In the genomic region with DNA sequence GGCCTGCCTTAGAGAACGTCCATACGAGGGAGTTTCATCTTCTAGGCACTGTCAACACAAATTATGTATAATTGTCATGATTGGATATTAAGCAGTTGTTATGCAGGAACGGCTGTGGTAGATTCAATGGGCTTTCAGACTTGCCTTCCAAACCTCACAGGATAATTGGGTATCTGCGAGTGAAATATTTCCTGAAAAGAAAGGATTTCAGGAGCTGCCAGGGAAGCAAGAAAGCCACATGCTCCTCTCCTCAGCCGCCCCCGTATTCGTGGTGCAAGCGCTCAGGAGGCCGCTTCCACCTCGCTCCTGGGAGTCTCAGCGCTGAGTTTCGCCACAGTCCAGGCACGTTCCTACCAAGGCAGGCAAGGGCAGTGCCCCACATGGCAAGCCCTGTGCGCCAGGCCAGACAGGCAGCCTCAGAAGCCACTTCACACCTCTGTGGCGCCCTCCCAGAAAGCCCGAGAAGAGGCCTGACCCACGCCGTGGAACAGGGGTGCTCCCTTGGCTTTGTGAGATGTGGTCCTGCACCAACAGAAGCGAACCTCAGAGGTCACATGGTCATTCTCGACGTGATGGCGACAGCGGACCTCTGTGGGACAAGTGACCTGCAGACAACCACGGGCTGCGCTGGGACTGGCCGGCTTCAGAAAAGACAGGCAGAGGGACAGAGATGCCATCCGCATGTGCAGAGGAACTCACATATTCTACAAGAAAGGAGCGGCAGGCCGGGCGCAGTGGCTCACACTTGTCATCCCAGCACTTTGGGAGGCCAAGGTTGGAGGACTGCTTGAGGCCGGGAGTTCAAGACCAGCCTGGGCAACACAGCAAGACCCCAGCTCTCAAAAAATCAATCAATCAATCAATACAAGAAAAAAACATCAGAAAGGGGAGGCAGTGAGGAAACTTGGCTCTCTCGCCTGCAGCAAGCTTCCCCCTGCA, we compare ENCODE assay signal across 16 cellular contexts. TPM values are rescaled to one million over a fixed set of nuclear protein-coding genes. Genes with fewer than 3 reads are reported as not detected.
A peak's percentile ranks its signal among the peaks of the same experiment; 100 is the strongest.
DNase-seq lines count a peak whose midpoint lies in the region; ATAC-seq and TF ChIP-seq lines count a peak whose summit lies in the region.
"Had no signal": no experiment of that assay in that cellular context is flagged by ENCODE, and none has a peak within 500 bp of the region (broad histone marks: within the 10 kb centered on the region; RNA-seq: fewer than 3 reads in every experiment).

No MANE protein-coding gene starts in this region.

- DNase-seq in Right ventricle myocardium superior (peak; percentile 23), heart right ventricle (no peak), SK-N-DZ (ENCODE audit: low spot score) (peak; percentile 84), WTC11 (ENCODE audit: low spot score) (no peak), occipital lobe (lab: John Stamatoyannopoulos, UW) (peak; percentile 45), ureter (ENCODE audit: low spot score) (no peak), mesenchymal stem cell (no peak)
- DNase-seq: BE2C; CD4-positive, alpha-beta memory T cell; DMS153; DMS79 treated with DMSO at 0.1 percent for 48 hours; EL; HCEC 1CT had no signal

- H3K14ac ChIP-seq in mesenchymal stem cell (ENCODE audit: low read length in 2 of 2), result no peak overlapping the region

- H3K4me1 ChIP-seq in heart right ventricle (peaks cover 0 to 8% (median 0%) of the 10 kb centered on the region in 9 donors), mesenchymal stem cell (ENCODE audit: control insufficient read depth, insufficient read depth, low read depth, low read length) (peaks cover 12% of the 10 kb centered on the region)
- H3K4me1 ChIP-seq: A549 had no signal

- H2BK15ac ChIP-seq in mesenchymal stem cell (ENCODE audit: low read depth, poor library complexity, severe bottlenecking), result no peak overlapping the region

- H3K36me3 ChIP-seq in heart right ventricle, result peaks cover 0 to 16% (median 0%) of the 10 kb centered on the region in 9 donors
- H3K36me3 ChIP-seq in mesenchymal stem cell (ENCODE audit: control insufficient read depth in 1 of 2, insufficient read depth in 2 of 2, low read depth in 1 of 2, low read length in 2 of 2), result peaks cover 0 to 35% of the 10 kb centered on the region in 2 experiments

- POLR2A ChIA-PET in WTC11 (lab: Charles Lee), result no interaction called here

- H3K4me3 ChIP-seq in heart right ventricle, result no peak overlapping the region
- H3K4me3 ChIP-seq in mesenchymal stem cell (ENCODE audit: insufficient read depth in 1 of 2, low read depth in 1 of 2, low read length in 2 of 2), result peak overlapping the region in 1 of 2 experiments; percentile 3
- H3K4me3 ChIP-seq: A549 had no signal

- H2AFZ ChIP-seq in mesenchymal stem cell (ENCODE audit: low read depth, low read length), result no peak overlapping the region

- no peak overlapping the region for H3K27ac ChIP-seq in heart right ventricle
- no peak overlapping the region for H3K27ac ChIP-seq in mesenchymal stem cell (ENCODE audit: low read length, poor library complexity, severe bottlenecking)
- H3K27ac ChIP-seq: A549, C4-2B had no signal

- intact Hi-C loops in Right ventricle myocardium superior (cut with DNase I), result loop anchor here (5.0 kb wide), 1 partner anchor 347 kb away; no protein-coding TSS in a partner anchor
- intact Hi-C loops in heart right ventricle (cut with DNase I), result loop anchor here in 2 of 10 donors (5.0 kb wide), 1 partner anchor 357 kb away; no protein-coding TSS in a partner anchor

- no peak overlapping the region for H2BK5ac ChIP-seq in mesenchymal stem cell (ENCODE audit: low read depth, low read length, poor library complexity, severe bottlenecking)

- H4K91ac ChIP-seq in mesenchymal stem cell (ENCODE audit: low read length), result no peak overlapping the region

- no peak overlapping the region for H3K4me3 Mint-ChIP-seq in WTC11

- 91 to 95% methylated on average over 32 of the region's 32 CpGs for WGBS in heart right ventricle, 2 donors
- WGBS in mesenchymal stem cell, result 93% methylated on average over 30 of the region's 32 CpGs

- no peak overlapping the region for H2BK120ac ChIP-seq in mesenchymal stem cell (ENCODE audit: low read depth, low read length)

- no peak for TF ChIP-seq CTCF in heart right ventricle (IDR thresholded peaks at IDR 0.05)
- no peak for TF ChIP-seq CTCF in WTC11 (IDR thresholded peaks at IDR 0.05)

- no peaks in the 10 kb centered on the region for H3K9me3 Mint-ChIP-seq in WTC11
- H3K9me3 Mint-ChIP-seq: CD4-positive, alpha-beta memory T cell had no signal

- no peak overlapping the region for H3K9ac ChIP-seq in mesenchymal stem cell (ENCODE audit: low read length)

- H4K8ac ChIP-seq in mesenchymal stem cell (ENCODE audit: low read length), result no peak overlapping the region

- H3K27me3 ChIP-seq in heart right ventricle (no peaks in the 10 kb centered on the region), mesenchymal stem cell (ENCODE audit: control insufficient read depth in 1 of 2, insufficient read depth in 1 of 2, low read length in 2 of 2) (no peaks in the 10 kb centered on the region)
- H3K27me3 ChIP-seq: BE2C had no signal

- H3K9me3 ChIP-seq in heart right ventricle (no peaks in the 10 kb centered on the region), mesenchymal stem cell (ENCODE audit: control insufficient read depth, low read length) (no peaks in the 10 kb centered on the region)
- H3K9me3 ChIP-seq: A549, BE2C had no signal

- no peak overlapping the region for H2AK5ac ChIP-seq in mesenchymal stem cell (ENCODE audit: low read length, severe bottlenecking)

- H3K27ac Mint-ChIP-seq in WTC11, result no peak overlapping the region
- H3K27ac Mint-ChIP-seq: CD4-positive, alpha-beta memory T cell had no signal

- H3K4ac ChIP-seq in mesenchymal stem cell (ENCODE audit: low read depth in 1 of 2, low read length in 2 of 2), result no peak overlapping the region

- ATAC-seq in Right ventricle myocardium superior (ENCODE audit: poor library complexity) (no peak), heart right ventricle (no peak), WTC11 (no peak), GM19324 (IDR thresholded peaks at IDR 0.05; ENCODE audit: low FRiP score, unreplicated experiment) (no peak)

- peaks cover 9% of the 10 kb centered on the region for H3K4me1 Mint-ChIP-seq in WTC11

- no peaks in the 10 kb centered on the region for H3K36me3 Mint-ChIP-seq in WTC11

- H3K18ac ChIP-seq in mesenchymal stem cell (ENCODE audit: low read depth in 1 of 2, low read length in 2 of 2), result no peak overlapping the region

- H3K27me3 Mint-ChIP-seq in WTC11 (ENCODE audit: low read depth), result no peaks in the 10 kb centered on the region
- H3K27me3 Mint-ChIP-seq: CD4-positive, alpha-beta memory T cell had no signal

- H3K4me2 ChIP-seq in mesenchymal stem cell (ENCODE audit: low read length, poor library complexity, severe bottlenecking), result no peak overlapping the region
- H3K4me2 ChIP-seq: A549 had no signal

- H2BK12ac ChIP-seq in mesenchymal stem cell (ENCODE audit: low read length in 2 of 2), result no peak overlapping the region

- CTCF ChIA-PET in WTC11 (lab: Charles Lee), result interaction anchor here (1.0 to 7.1 kb wide), 13 partner anchors 11 to 358 kb away, joined by 3 to 60 read pairs (median 9); no protein-coding TSS in a partner anchor

- no peak overlapping the region for H3K23ac ChIP-seq in mesenchymal stem cell (ENCODE audit: low read length in 2 of 2)

- no peaks in the 10 kb centered on the region for H3K79me1 ChIP-seq in mesenchymal stem cell (replicated peaks; ENCODE audit: low read length, poor library complexity, severe bottlenecking)

TF ChIP-seq in WTC11, 78 proteins besides CTCF, POLR2A, EP300 and RAD21:
- TF ChIP-seq, protein P1, sequence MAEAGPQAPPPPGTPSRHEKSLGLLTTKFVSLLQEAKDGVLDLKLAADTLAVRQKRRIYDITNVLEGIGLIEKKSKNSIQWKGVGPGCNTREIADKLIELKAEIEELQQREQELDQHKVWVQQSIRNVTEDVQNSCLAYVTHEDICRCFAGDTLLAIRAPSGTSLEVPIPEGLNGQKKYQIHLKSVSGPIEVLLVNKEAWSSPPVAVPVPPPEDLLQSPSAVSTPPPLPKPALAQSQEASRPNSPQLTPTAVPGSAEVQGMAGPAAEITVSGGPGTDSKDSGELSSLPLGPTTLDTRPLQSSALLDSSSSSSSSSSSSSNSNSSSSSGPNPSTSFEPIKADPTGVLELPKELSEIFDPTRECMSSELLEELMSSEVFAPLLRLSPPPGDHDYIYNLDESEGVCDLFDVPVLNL (CRISPR knock-in tag; IDR thresholded peaks at IDR 0.05; ENCODE audit: borderline replicate concordance, low read depth), result no peak
- TF ChIP-seq GABPB1 (CRISPR knock-in tag; IDR thresholded peaks at IDR 0.05), result no peak
- TF ChIP-seq ZNF121 (CRISPR knock-in tag; IDR thresholded peaks at IDR 0.05), result peak; percentile 68

RNA-seq across cellular contexts. Expression of gene CEBPG, which starts 41.4 kb away (rescaled TPM):
- total RNA-seq in Right ventricle myocardium superior (16.1 TPM), heart right ventricle (10 to 100 TPM; 10.4 to 19.4 (median 13.4) TPM), WTC11 (2021) (28.9 to 33.1 TPM (median 30.4 TPM) in 3 replicates), occipital lobe (57.2 TPM), ureter (31.3 TPM)
- 10 to 100 TPM; 15.0 to 22.2 TPM for polyA plus RNA-seq in heart right ventricle
- polyA plus RNA-seq in SK-N-DZ (2014; cell fraction: cytosol; rRNA removed), result 32.5 and 40.2 TPM in 2 replicates
- 19.9 and 22.5 TPM in 2 replicates for polyA plus RNA-seq in SK-N-DZ (2014; cell fraction: nucleus; rRNA removed)
- polyA plus RNA-seq in mesenchymal stem cell (2013, experiment 1 of 2), result 12.3 TPM
- polyA plus RNA-seq in mesenchymal stem cell (2013, experiment 2 of 2), result 12.5 TPM

Comparison
In these comparisons a context has a peak if more than half of its experiments do, and no peak if none do; other contexts are left out.
1. DNase-seq: peak in Right ventricle myocardium superior (single experiment), SK-N-DZ (single experiment) and occipital lobe (single experiment); none in heart right ventricle (0 of 2), WTC11 (single experiment), ureter (single experiment) and mesenchymal stem cell (single experiment).